ENCODE assay signal across 2 cellular contexts in genomic region chr6:30757261-30757935, GRCh38.
TF ChIP-seq lines count a peak whose summit lies in the region.

No MANE protein-coding gene starts in this region.

TF ChIP-seq in HEK293, 187 proteins besides CTCF, POLR2A, EP300 and RAD21:
- TF ChIP-seq ZBTB17 (tag by site-specific recombination; IDR thresholded peaks at IDR 0.05): no peak
- TF ChIP-seq SP7 (tag by site-specific recombination; IDR thresholded peaks at IDR 0.05): 0 out of 2 replicates have a peak, but pooled peaks have one; percentile 20
- TF ChIP-seq, protein P1, sequence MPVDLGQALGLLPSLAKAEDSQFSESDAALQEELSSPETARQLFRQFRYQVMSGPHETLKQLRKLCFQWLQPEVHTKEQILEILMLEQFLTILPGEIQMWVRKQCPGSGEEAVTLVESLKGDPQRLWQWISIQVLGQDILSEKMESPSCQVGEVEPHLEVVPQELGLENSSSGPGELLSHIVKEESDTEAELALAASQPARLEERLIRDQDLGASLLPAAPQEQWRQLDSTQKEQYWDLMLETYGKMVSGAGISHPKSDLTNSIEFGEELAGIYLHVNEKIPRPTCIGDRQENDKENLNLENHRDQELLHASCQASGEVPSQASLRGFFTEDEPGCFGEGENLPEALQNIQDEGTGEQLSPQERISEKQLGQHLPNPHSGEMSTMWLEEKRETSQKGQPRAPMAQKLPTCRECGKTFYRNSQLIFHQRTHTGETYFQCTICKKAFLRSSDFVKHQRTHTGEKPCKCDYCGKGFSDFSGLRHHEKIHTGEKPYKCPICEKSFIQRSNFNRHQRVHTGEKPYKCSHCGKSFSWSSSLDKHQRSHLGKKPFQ (tag by site-specific recombination; IDR thresholded peaks at IDR 0.05): 0 out of 2 replicates have a peak, but pooled peaks have one; percentile 24
TF ChIP-seq in HEK293: peak in this region for 2.

TF ChIP-seq in GM12878, 131 proteins besides CTCF, POLR2A, EP300 and RAD21 (continues in another document):
- TF ChIP-seq SIX5 (IDR thresholded peaks at IDR 0.05; ENCODE audit: low read depth, low read length, severe bottlenecking): no peak
- TF ChIP-seq DPF2 (IDR thresholded peaks at IDR 0.05): peak; percentile 19; the same call in 1 of the 2 replicates
- TF ChIP-seq PRDM15 (CRISPR knock-in tag; IDR thresholded peaks at IDR 0.05): no peak
- TF ChIP-seq ASH2L (IDR thresholded peaks at IDR 0.05; ENCODE audit: borderline replicate concordance, low read depth): no peak
- TF ChIP-seq ETV6 (conservative IDR thresholded peaks at IDR 0.05 in 1 of 2, IDR thresholded peaks at IDR 0.05 in 1 of 2; ENCODE audit: borderline replicate concordance in 1 of 2, low read depth in 1 of 2): no peak
- no peak for TF ChIP-seq SRF (IDR thresholded peaks at IDR 0.05; ENCODE audit: low read depth in 2 of 2, low read length in 2 of 2)
- TF ChIP-seq, protein P2, sequence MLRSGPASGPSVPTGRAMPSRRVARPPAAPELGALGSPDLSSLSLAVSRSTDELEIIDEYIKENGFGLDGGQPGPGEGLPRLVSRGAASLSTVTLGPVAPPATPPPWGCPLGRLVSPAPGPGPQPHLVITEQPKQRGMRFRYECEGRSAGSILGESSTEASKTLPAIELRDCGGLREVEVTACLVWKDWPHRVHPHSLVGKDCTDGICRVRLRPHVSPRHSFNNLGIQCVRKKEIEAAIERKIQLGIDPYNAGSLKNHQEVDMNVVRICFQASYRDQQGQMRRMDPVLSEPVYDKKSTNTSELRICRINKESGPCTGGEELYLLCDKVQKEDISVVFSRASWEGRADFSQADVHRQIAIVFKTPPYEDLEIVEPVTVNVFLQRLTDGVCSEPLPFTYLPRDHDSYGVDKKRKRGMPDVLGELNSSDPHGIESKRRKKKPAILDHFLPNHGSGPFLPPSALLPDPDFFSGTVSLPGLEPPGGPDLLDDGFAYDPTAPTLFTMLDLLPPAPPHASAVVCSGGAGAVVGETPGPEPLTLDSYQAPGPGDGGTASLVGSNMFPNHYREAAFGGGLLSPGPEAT (IDR thresholded peaks at IDR 0.05; ENCODE audit: low read depth): no peak
- no peak for TF ChIP-seq SREBF1 (IDR thresholded peaks at IDR 0.05; ENCODE audit: low read length)
- TF ChIP-seq CBX3 (IDR thresholded peaks at IDR 0.05; ENCODE audit: borderline replicate concordance, low read depth): no peak
- no peak for TF ChIP-seq ZNF274 (IDR thresholded peaks at IDR 0.05; ENCODE audit: insufficient read depth, insufficient read length)
- no peak for TF ChIP-seq SMC3 (IDR thresholded peaks at IDR 0.05; ENCODE audit: borderline replicate concordance, low read length)
- TF ChIP-seq SMAD5 (IDR thresholded peaks at IDR 0.05; ENCODE audit: low read depth): no peak
- TF ChIP-seq FOXM1 (IDR thresholded peaks at IDR 0.05; ENCODE audit: low read depth, low read length): no peak
- no peak for TF ChIP-seq TARDBP (IDR thresholded peaks at IDR 0.05; ENCODE audit: borderline replicate concordance)
- TF ChIP-seq MEF2A (IDR thresholded peaks at IDR 0.05; ENCODE audit: insufficient read depth, low read depth, low read length): 0 out of 2 replicates have a peak, but pooled peaks have one; percentile 55
- no peak for TF ChIP-seq HSF1 (IDR thresholded peaks at IDR 0.05; ENCODE audit: low read depth, low read length)
- no peak for TF ChIP-seq SIN3A (IDR thresholded peaks at IDR 0.05; ENCODE audit: low read depth, low read length)
- 0 out of 2 replicates have a peak, but pooled peaks have one; percentile 18 for TF ChIP-seq RUNX3 (IDR thresholded peaks at IDR 0.05; ENCODE audit: low read length)
- no peak for TF ChIP-seq EZH2 (IDR thresholded peaks at IDR 0.05; ENCODE audit: borderline replicate concordance, control insufficient read depth, low read depth, low read length)
- TF ChIP-seq CREB1 (IDR thresholded peaks at IDR 0.05; ENCODE audit: low read depth): no peak
- peak; percentile 71; the same call in 1 of the 2 replicates for TF ChIP-seq NR2F1 (conservative IDR thresholded peaks at IDR 0.05)
- no peak for TF ChIP-seq BMI1 (IDR thresholded peaks at IDR 0.05; ENCODE audit: borderline replicate concordance)
- TF ChIP-seq YY1 (IDR thresholded peaks at IDR 0.05; ENCODE audit: low read depth, low read length): no peak
- TF ChIP-seq ZBTB40 (IDR thresholded peaks at IDR 0.05; ENCODE audit: borderline replicate concordance): no peak
- TF ChIP-seq, protein P3, sequence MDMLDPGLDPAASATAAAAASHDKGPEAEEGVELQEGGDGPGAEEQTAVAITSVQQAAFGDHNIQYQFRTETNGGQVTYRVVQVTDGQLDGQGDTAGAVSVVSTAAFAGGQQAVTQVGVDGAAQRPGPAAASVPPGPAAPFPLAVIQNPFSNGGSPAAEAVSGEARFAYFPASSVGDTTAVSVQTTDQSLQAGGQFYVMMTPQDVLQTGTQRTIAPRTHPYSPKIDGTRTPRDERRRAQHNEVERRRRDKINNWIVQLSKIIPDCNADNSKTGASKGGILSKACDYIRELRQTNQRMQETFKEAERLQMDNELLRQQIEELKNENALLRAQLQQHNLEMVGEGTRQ (IDR thresholded peaks at IDR 0.05; ENCODE audit: borderline replicate concordance, low read depth, low read length): no peak
- TF ChIP-seq MXI1 (IDR thresholded peaks at IDR 0.05; ENCODE audit: low read depth, low read length): no peak
- peak; percentile 53 for TF ChIP-seq IKZF1 (conservative IDR thresholded peaks at IDR 0.05)
- TF ChIP-seq MYC (IDR thresholded peaks at IDR 0.05; ENCODE audit: insufficient read depth, insufficient read length, insufficient replicate concordance, low read length, severe bottlenecking): no peak
- peak; percentile 37 for TF ChIP-seq SMAD1 (IDR thresholded peaks at IDR 0.05; ENCODE audit: low read depth, partially characterized antibody)
- TF ChIP-seq SKIL (IDR thresholded peaks at IDR 0.05; ENCODE audit: low read depth, poor library complexity, severe bottlenecking): no peak
- TF ChIP-seq CBFB (IDR thresholded peaks at IDR 0.05; ENCODE audit: low read depth): no peak
- no peak for TF ChIP-seq SUPT20H (IDR thresholded peaks at IDR 0.05; ENCODE audit: borderline replicate concordance, control insufficient read depth, low read depth, low read length)
- TF ChIP-seq LARP7 (IDR thresholded peaks at IDR 0.05): no peak
- no peak for TF ChIP-seq EGR1 (IDR thresholded peaks at IDR 0.05; ENCODE audit: borderline replicate concordance in 1 of 2, low read depth in 2 of 2, low read length in 2 of 2)
- no peak for TF ChIP-seq NR2C2 (IDR thresholded peaks at IDR 0.05; ENCODE audit: borderline replicate concordance, control insufficient read depth, insufficient read length, low read depth)
- TF ChIP-seq TCF3 (IDR thresholded peaks at IDR 0.05; ENCODE audit: borderline replicate concordance, insufficient read depth, low read depth, low read length): no peak
- peak in 1 of 2 experiments; percentile 14; a peak in 1 of 4 replicates for TF ChIP-seq IKZF2 (IDR thresholded peaks at IDR 0.05)
- no peak for TF ChIP-seq E4F1 (IDR thresholded peaks at IDR 0.05; ENCODE audit: borderline replicate concordance, partially characterized antibody)
- no peak for TF ChIP-seq SUZ12 (IDR thresholded peaks at IDR 0.05; ENCODE audit: unreplicated experiment)
- no peak for TF ChIP-seq SPI1 (IDR thresholded peaks at IDR 0.05; ENCODE audit: borderline replicate concordance, insufficient read depth, low read depth, low read length)
- no peak for TF ChIP-seq HDAC6 (IDR thresholded peaks at IDR 0.05; ENCODE audit: unreplicated experiment)
- no peak for TF ChIP-seq PAX8 (IDR thresholded peaks at IDR 0.05)
- peak; percentile 66 for TF ChIP-seq ATF7 (IDR thresholded peaks at IDR 0.05; ENCODE audit: low read depth)
- no peak for TF ChIP-seq SMARCA5 (IDR thresholded peaks at IDR 0.05)
- TF ChIP-seq BACH1 (IDR thresholded peaks at IDR 0.05; ENCODE audit: borderline replicate concordance): no peak
